Comparison of ENCODE assay signal across 21 cellular contexts in genomic region chr4:104866809-104867208, GRCh38.
"Had no signal": no experiment of that assay in that cellular context is flagged by ENCODE, and none has a peak within 500 bp of the region (broad histone marks: within the 10 kb centered on the region; RNA-seq: fewer than 3 reads in every experiment).

No MANE protein-coding gene starts in this region.

- FAIRE-seq: endothelial cell of umbilical vein had no signal

- H2AFZ ChIP-seq: hepatocyte had no signal

- H3K4me1 Mint-ChIP-seq: endodermal cell had no signal

- H3K27me3 ChIP-seq: foreskin keratinocyte, hepatocyte, neutrophil, spleen, testis, tibial nerve had no signal

- H3K4me1 ChIP-seq: psoas muscle, testis had no signal

- H3K36me3 ChIP-seq: neutrophil, spleen, tibial nerve had no signal

- H3K27ac ChIP-seq: coronary artery, foreskin keratinocyte, hepatocyte, neutrophil, psoas muscle, spleen, testis, tibial nerve had no signal

- H3K9me3 ChIP-seq: neutrophil, psoas muscle, testis, tibial nerve had no signal

- DNase-seq: effector CD4-positive, alpha-beta T cell; endodermal cell; erythroblast; foreskin keratinocyte; midbrain; psoas muscle; retina; spleen; stimulated activated CD4-positive, alpha-beta T cell treated with anti-CD3 and anti-CD28 coated beads, Interleukin-15, amount 100 ng/mL, for 24 hours; stimulated activated CD4-positive, alpha-beta T cell treated with anti-CD3 and anti-CD28 coated beads, Interleukin-1b, Interleukin-23, amount 100 ng/mL, for 48 hours; stimulated activated CD4-positive, alpha-beta T cell treated with anti-CD3 and anti-CD28 coated beads, Interleukin-4, amount 100 ng/mL, for 4 hours; stimulated activated naive B cell treated with anti-CD40 and anti-IgM and Interleukin-4, amounts not matched to agents 10 μg/mL and 1 μg/mL and 100 μg/mL, for 72 hours; stimulated activated naive CD8-positive, alpha-beta T cell treated with anti-CD3 and anti-CD28 coated beads, Interleukin-15, amount 100 ng/mL, for 72 hours; testis had no signal

- H3K4me3 ChIP-seq: coronary artery, hepatocyte, psoas muscle, spleen, testis, tibial nerve had no signal

- H3K79me2 ChIP-seq: hepatocyte had no signal

- H3K27ac Mint-ChIP-seq: endodermal cell; memory B cell; stimulated activated naive B cell treated with anti-CD40 and anti-IgM and Interleukin-4, amounts not matched to agents 10 μg/mL and 1 μg/mL and 100 μg/mL, for 72 hours; stimulated activated naive CD8-positive, alpha-beta T cell treated with anti-CD3 and anti-CD28 coated beads, Interleukin-15, amount 100 ng/mL, for 72 hours had no signal

- H3K4me2 ChIP-seq: hepatocyte had no signal

- H3K9me3 Mint-ChIP-seq: endodermal cell; memory B cell; stimulated activated naive B cell treated with anti-CD40 and anti-IgM and Interleukin-4, amounts not matched to agents 10 μg/mL and 1 μg/mL and 100 μg/mL, for 72 hours had no signal

- H3K4me3 Mint-ChIP-seq: endodermal cell; memory B cell; stimulated activated naive B cell treated with anti-CD40 and anti-IgM and Interleukin-4, amounts not matched to agents 10 μg/mL and 1 μg/mL and 100 μg/mL, for 72 hours; stimulated activated naive CD8-positive, alpha-beta T cell treated with anti-CD3 and anti-CD28 coated beads, Interleukin-15, amount 100 ng/mL, for 72 hours had no signal

- ATAC-seq: foreskin keratinocyte; psoas muscle; sciatic nerve; stimulated activated naive B cell treated with anti-CD40 and anti-IgM and Interleukin-4, amounts not matched to agents 10 μg/mL and 1 μg/mL and 100 μg/mL, for 72 hours; stimulated activated naive CD8-positive, alpha-beta T cell treated with anti-CD3 and anti-CD28 coated beads, Interleukin-15, amount 100 ng/mL, for 72 hours had no signal

- H3K36me3 Mint-ChIP-seq: memory B cell; stimulated activated naive B cell treated with anti-CD40 and anti-IgM and Interleukin-4, amounts not matched to agents 10 μg/mL and 1 μg/mL and 100 μg/mL, for 72 hours had no signal
